2 cellular contexts compared by ENCODE assay signal in genomic region chr1:3349161-3349967, GRCh38.
A peak's percentile ranks its signal among the peaks of the same experiment; 100 is the strongest.
TF ChIP-seq lines count a peak whose summit lies in the region.

No MANE protein-coding gene starts in this region.

TF ChIP-seq in HEK293, 187 proteins besides CTCF, POLR2A, EP300 and RAD21 (continued from another document):
- peak; percentile 57; the same call in 1 of the 2 replicates for TF ChIP-seq REST (tag by site-specific recombination; IDR thresholded peaks at IDR 0.05)
- TF ChIP-seq ZFHX2 (tag by site-specific recombination; conservative IDR thresholded peaks at IDR 0.05) = peak; percentile 75
- peak; percentile 74 for TF ChIP-seq EGR2 (tag by site-specific recombination; IDR thresholded peaks at IDR 0.05; ENCODE audit: low read depth)

TF ChIP-seq in K562, 482 proteins besides CTCF, POLR2A, EP300 and RAD21 (continued from another document and continues in another):
- TF ChIP-seq ZHX1 (conservative IDR thresholded peaks at IDR 0.05; ENCODE audit: low read length) (no peak), HOXB6 (CRISPR knock-in tag; IDR thresholded peaks at IDR 0.05; ENCODE audit: borderline replicate concordance) (no peak), CREB1 (IDR thresholded peaks at IDR 0.05) (peak; percentile 66; the same call in 1 of the 2 replicates), CREB1 (CRISPR knock-in tag; IDR thresholded peaks at IDR 0.05) (no peak), POU5F1 (IDR thresholded peaks at IDR 0.05; ENCODE audit: borderline replicate concordance, low read depth, low read length, partially characterized antibody) (no peak), GATA2 (CRISPR knock-in tag; IDR thresholded peaks at IDR 0.05) (no peak), RBM17 (IDR thresholded peaks at IDR 0.05; ENCODE audit: borderline replicate concordance, low read depth, low read length) (no peak), ATF7 (IDR thresholded peaks at IDR 0.05) (peak; percentile 89), AFF4 (CRISPR knock-in tag; IDR thresholded peaks at IDR 0.05) (no peak), TCFL5 (CRISPR knock-in tag; conservative IDR thresholded peaks at IDR 0.05) (no peak), CCNT2 (IDR thresholded peaks at IDR 0.05; ENCODE audit: borderline replicate concordance, extremely low read depth, insufficient read length, low read depth, low read length) (no peak), BCOR (IDR thresholded peaks at IDR 0.05) (no peak), ZNF311 (CRISPR knock-in tag; IDR thresholded peaks at IDR 0.05) (no peak), MAFF (IDR thresholded peaks at IDR 0.05; ENCODE audit: low read length) (no peak), CHAMP1 (IDR thresholded peaks at IDR 0.05) (no peak), HBP1 (CRISPR knock-in tag; IDR thresholded peaks at IDR 0.05) (no peak), CREM (IDR thresholded peaks at IDR 0.05; ENCODE audit: low read depth) (peak; percentile 86), GTF2E2 (tag; IDR thresholded peaks at IDR 0.05) (no peak), ZNF316 (IDR thresholded peaks at IDR 0.05) (peak; percentile 76), ZNF740 (CRISPR knock-in tag; IDR thresholded peaks at IDR 0.05) (no peak), ZNF740 (tag; IDR thresholded peaks at IDR 0.05) (no peak), E2F1 (CRISPR knock-in tag; IDR thresholded peaks at IDR 0.05) (no peak), CGGBP1 (CRISPR knock-in tag; IDR thresholded peaks at IDR 0.05) (no peak), ETS1 (conservative IDR thresholded peaks at IDR 0.05; ENCODE audit: control insufficient read depth, low read depth, low read length) (no peak), ETS2 (tag; IDR thresholded peaks at IDR 0.05; ENCODE audit: borderline replicate concordance, poor library complexity, severe bottlenecking) (no peak), PCBP1 (IDR thresholded peaks at IDR 0.05; ENCODE audit: low read depth, low read length, poor library complexity, severe bottlenecking) (no peak), JUND (IDR thresholded peaks at IDR 0.05; ENCODE audit: borderline replicate concordance, low read depth, low read length) (peak; percentile 49; the same call in 1 of the 2 replicates), JUND (tag; IDR thresholded peaks at IDR 0.05; ENCODE audit: borderline replicate concordance, low read depth, low read length) (peak; percentile 83; the same call in 2 of the 3 replicates), ELF2 (CRISPR knock-in tag; IDR thresholded peaks at IDR 0.05) (no peak), ATF1 (CRISPR knock-in tag; IDR thresholded peaks at IDR 0.05) (no peak), ATF1 (tag; IDR thresholded peaks at IDR 0.05) (peak; percentile 69), ZNF347 (CRISPR knock-in tag; IDR thresholded peaks at IDR 0.05; ENCODE audit: low read depth) (no peak), L3MBTL2 (IDR thresholded peaks at IDR 0.05) (peak; percentile 21; the same call in 1 of the 2 replicates), MAFK (IDR thresholded peaks at IDR 0.05; ENCODE audit: low read length) (peak; percentile 45; the same call in 1 of the 2 replicates), TBP (optimal IDR thresholded peaks at IDR 0.05; ENCODE audit: low read depth, low read length) (no peak), TRIM24 (IDR thresholded peaks at IDR 0.05) (no peak), NFYB (IDR thresholded peaks at IDR 0.05; ENCODE audit: extremely low read depth, insufficient read length) (no peak), ZNF224 (CRISPR knock-in tag; IDR thresholded peaks at IDR 0.05) (no peak), HCFC1 (IDR thresholded peaks at IDR 0.05; ENCODE audit: low read depth, low read length) (no peak), TRIM25 (IDR thresholded peaks at IDR 0.05; ENCODE audit: borderline replicate concordance) (no peak), RUNX1 (IDR thresholded peaks at IDR 0.05; ENCODE audit: low read depth) (no peak), SMARCA4 (IDR thresholded peaks at IDR 0.05) (no peak), TCF3 (CRISPR knock-in tag; IDR thresholded peaks at IDR 0.05) (0 out of 2 replicates have a peak, but pooled peaks have one; percentile 7), LARP7 (IDR thresholded peaks at IDR 0.05) (no peak), CBFB (CRISPR knock-in tag; IDR thresholded peaks at IDR 0.05) (no peak), FOXK2 (conservative IDR thresholded peaks at IDR 0.05 in 1 of 2, IDR thresholded peaks at IDR 0.05 in 1 of 2; ENCODE audit: low read depth in 2 of 2) (no peak), MEF2D (tag; conservative IDR thresholded peaks at IDR 0.05; ENCODE audit: low read depth) (no peak)
